In genomic region chr1:23531695-23532094, GRCh38 we compare ENCODE assay signal across 8 cellular contexts. TPM values are rescaled to one million over a fixed set of nuclear protein-coding genes. Genes with fewer than 3 reads are reported as not detected.
A peak's percentile ranks its signal among the peaks of the same experiment; 100 is the strongest.
DNase-seq lines count a peak whose midpoint lies in the region; ATAC-seq, FAIRE-seq and TF ChIP-seq lines count a peak whose summit lies in the region.

No MANE protein-coding gene starts in this region.

- no peak for DNase-seq in activated T-cell treated with anti-CD3 and anti-CD28 coated beads, Interleukin-2, amount 50 U/mL, for 72 hours
- DNase-seq in activated T-cell treated with anti-CD3 and anti-CD28 coated beads for 4 hours (no peak), kidney (no peak), thoracic aorta (ENCODE audit: low spot score) (no peak), HuH-7.5 (ENCODE audit: low spot score) (no peak), NCI-H1694 (lab: John Stamatoyannopoulos, UW) (no peak)
- DNase-seq in activated CD4-positive, alpha-beta memory T cell treated with anti-CD3 and anti-CD28 coated beads, Interleukin-2, amount 10 ng/mL, durations not matched to agents 7 days and 5 days = no peak

- no peaks in the 10 kb centered on the region for H3K9me3 Mint-ChIP-seq in activated T-cell treated with anti-CD3 and anti-CD28 coated beads, Interleukin-2, amount 50 U/mL, for 72 hours
- H3K9me3 Mint-ChIP-seq in activated CD4-positive, alpha-beta memory T cell treated with anti-CD3 and anti-CD28 coated beads, Interleukin-2, amount 10 ng/mL, durations not matched to agents 7 days and 5 days = no peaks in the 10 kb centered on the region

- no peaks in the 10 kb centered on the region for H3K27me3 ChIP-seq in thoracic aorta (replicated peaks; ENCODE audit: insufficient read depth)

- no peak for ATAC-seq in activated T-cell treated with anti-CD3 and anti-CD28 coated beads, Interleukin-2, amount 50 U/mL, for 72 hours (replicated peaks in 1 of 2)
- ATAC-seq in thoracic aorta (ENCODE audit: insufficient number of reproducible peaks, low FRiP score, low read depth) = no peak
- no peak for ATAC-seq in GM19351 (IDR thresholded peaks at IDR 0.05; ENCODE audit: unreplicated experiment)

- no peak overlapping the region for H3K27ac Mint-ChIP-seq in activated T-cell treated with anti-CD3 and anti-CD28 coated beads, Interleukin-2, amount 50 U/mL, for 72 hours
- H3K27ac Mint-ChIP-seq in activated CD4-positive, alpha-beta memory T cell treated with anti-CD3 and anti-CD28 coated beads, Interleukin-2, amount 10 ng/mL, durations not matched to agents 7 days and 5 days = peak overlapping the region; percentile 93

- TF ChIP-seq CTCF in kidney (IDR thresholded peaks at IDR 0.05; ENCODE audit: borderline replicate concordance, extremely low read depth, insufficient read depth) (no peak), thoracic aorta (IDR thresholded peaks at IDR 0.05) (peak; percentile 2)

- H3K4me1 ChIP-seq in kidney (ENCODE audit: control insufficient read depth in 1 of 2, insufficient read depth in 1 of 2, low read depth in 1 of 2, low read length in 2 of 2) (peaks cover 0 to 16% of the 10 kb centered on the region in 2 donors), thoracic aorta (ENCODE audit: control insufficient read depth in 1 of 2, low read depth in 2 of 2) (peaks cover 13 to 26% of the 10 kb centered on the region in 2 donors)

- H3K4me1 Mint-ChIP-seq in activated T-cell treated with anti-CD3 and anti-CD28 coated beads, Interleukin-2, amount 50 U/mL, for 72 hours (ENCODE audit: low read depth) = peaks cover 62% of the 10 kb centered on the region
- H3K4me1 Mint-ChIP-seq in activated CD4-positive, alpha-beta memory T cell treated with anti-CD3 and anti-CD28 coated beads, Interleukin-2, amount 10 ng/mL, durations not matched to agents 7 days and 5 days = peaks cover 64% of the 10 kb centered on the region

- H3K9me3 ChIP-seq in kidney (ENCODE audit: control insufficient read depth in 1 of 2, low read length in 2 of 2) (no peaks in the 10 kb centered on the region), thoracic aorta (no peaks in the 10 kb centered on the region)

- H3K4me3 Mint-ChIP-seq in activated T-cell treated with anti-CD3 and anti-CD28 coated beads, Interleukin-2, amount 50 U/mL, for 72 hours = peak overlapping the region; percentile 92 to 97
- H3K4me3 Mint-ChIP-seq in activated CD4-positive, alpha-beta memory T cell treated with anti-CD3 and anti-CD28 coated beads, Interleukin-2, amount 10 ng/mL, durations not matched to agents 7 days and 5 days = peak overlapping the region; percentile 95

- H3K36me3 ChIP-seq in kidney (ENCODE audit: control insufficient read depth in 1 of 2, insufficient read depth in 2 of 2, low read length in 2 of 2) = no peaks in the 10 kb centered on the region
- no peaks in the 10 kb centered on the region for H3K36me3 ChIP-seq in thoracic aorta

- FAIRE-seq in kidney (lab: Jason Lieb, UNC) = no peak

- CTCF ChIA-PET in activated CD4-positive, alpha-beta memory T cell treated with anti-CD3 and anti-CD28 coated beads, Interleukin-2, amount 10 ng/mL, durations not matched to agents 7 days and 5 days (lab: Charles Lee) = interaction anchor here (0.7 to 12.4 kb wide), 7 partner anchors 9 to 1343 kb away, joined by 3 to 192 read pairs (median 5); no protein-coding TSS in a partner anchor

- peaks cover 1% of the 10 kb centered on the region in 2 donors for H3K36me3 Mint-ChIP-seq in activated T-cell treated with anti-CD3 and anti-CD28 coated beads, Interleukin-2, amount 50 U/mL, for 72 hours (ENCODE audit: insufficient read depth in 2 of 2)
- H3K36me3 Mint-ChIP-seq in activated CD4-positive, alpha-beta memory T cell treated with anti-CD3 and anti-CD28 coated beads, Interleukin-2, amount 10 ng/mL, durations not matched to agents 7 days and 5 days (ENCODE audit: low read depth) = peaks cover 39% of the 10 kb centered on the region

- H3K27me3 Mint-ChIP-seq in activated T-cell treated with anti-CD3 and anti-CD28 coated beads, Interleukin-2, amount 50 U/mL, for 72 hours (ENCODE audit: low read depth) = peaks cover 6% of the 10 kb centered on the region
- H3K27me3 Mint-ChIP-seq in activated CD4-positive, alpha-beta memory T cell treated with anti-CD3 and anti-CD28 coated beads, Interleukin-2, amount 10 ng/mL, durations not matched to agents 7 days and 5 days = peaks cover 2% of the 10 kb centered on the region

- H3K4me3 ChIP-seq in kidney (ENCODE audit: low read length in 2 of 2) (peak overlapping the region; percentile 25 to 47), thoracic aorta (peak overlapping the region; percentile 76)

- POLR2A ChIA-PET in activated CD4-positive, alpha-beta memory T cell treated with anti-CD3 and anti-CD28 coated beads, Interleukin-2, amount 10 ng/mL, durations not matched to agents 7 days and 5 days (lab: Charles Lee) = interaction anchor here (0.9 to 15.2 kb wide), 17 partner anchors 9 to 191 kb away, joined by 3 to 121 read pairs (median 9); partner anchors contain the start of genes HNRNPR and ID3

- H3K27ac ChIP-seq in kidney (ENCODE audit: low read depth in 2 of 2, low read length in 2 of 2) (no peak overlapping the region), thoracic aorta (peak overlapping the region in 1 of 2 donors; percentile 41)

- H3K9ac ChIP-seq in kidney (ENCODE audit: low read length in 2 of 2) = no peak overlapping the region

- intact Hi-C loops in kidney (cut with DNase I) = no loop called here

RNA-seq across cellular contexts. Expression of gene E2F2, which starts 0.7 kb away (rescaled TPM):
- total RNA-seq in activated T-cell treated with anti-CD3 and anti-CD28 coated beads, Interleukin-2, amount 50 U/mL, for 72 hours = 10 to 100 TPM; 19.9 to 24.7 TPM
- total RNA-seq in activated CD4-positive, alpha-beta memory T cell treated with anti-CD3 and anti-CD28 coated beads, Interleukin-2, amount 10 ng/mL, durations not matched to agents 7 days and 5 days = 10 to 100 TPM; 93.4 to 98.9 TPM
- total RNA-seq in kidney = 0.50 TPM
- not detected for polyA plus RNA-seq in kidney (ENCODE audit: insufficient read depth, low read depth, low replicate concordance)
- total RNA-seq in thoracic aorta = under 1 TPM; 0.14 to 0.35 TPM

RNA-seq across cellular contexts. Expression of gene ID3, which starts 27.6 kb away (rescaled TPM):
- 10 to 100 TPM; 32.3 to 37.2 TPM for total RNA-seq in activated T-cell treated with anti-CD3 and anti-CD28 coated beads, Interleukin-2, amount 50 U/mL, for 72 hours
- 10 to 100 TPM; 14.7 to 14.8 TPM for total RNA-seq in activated CD4-positive, alpha-beta memory T cell treated with anti-CD3 and anti-CD28 coated beads, Interleukin-2, amount 10 ng/mL, durations not matched to agents 7 days and 5 days
- total RNA-seq in kidney (97.8 TPM), thoracic aorta (100 to 1,000 TPM; 309 to 692 TPM)
- 157 TPM for polyA plus RNA-seq in kidney (ENCODE audit: insufficient read depth, low read depth, low replicate concordance)

RNA-seq across cellular contexts. Expression of gene ASAP3, which starts 47.7 kb away (rescaled TPM):
- 1 to 10 TPM in 1 of 2 donors, under 1 TPM in 1; 0.51 to 1.0 TPM for total RNA-seq in activated T-cell treated with anti-CD3 and anti-CD28 coated beads, Interleukin-2, amount 50 U/mL, for 72 hours
- under 1 TPM; 0.43 to 0.63 TPM for total RNA-seq in activated CD4-positive, alpha-beta memory T cell treated with anti-CD3 and anti-CD28 coated beads, Interleukin-2, amount 10 ng/mL, durations not matched to agents 7 days and 5 days
- total RNA-seq in kidney = 37.8 TPM
- polyA plus RNA-seq in kidney (ENCODE audit: insufficient read depth, low read depth, low replicate concordance) = 29.9 TPM
- total RNA-seq in thoracic aorta = 10 to 100 TPM; 28.2 to 50.4 TPM

Comparison
In these comparisons a context has a peak if more than half of its experiments do, and no peak if none do; other contexts are left out.
1. RNA of gene E2F2, which starts 0.7 kb away (total RNA-seq): 93.4 to 98.9 TPM in activated CD4-positive, alpha-beta memory T cell treated with anti-CD3 and anti-CD28 coated beads, Interleukin-2, amount 10 ng/mL, durations not matched to agents 7 days and 5 days and 19.9 to 24.7 TPM in activated T-cell treated with anti-CD3 and anti-CD28 coated beads, Interleukin-2, amount 50 U/mL, for 72 hours; 0.50 TPM in kidney (single experiment) and 0.14 to 0.35 TPM in thoracic aorta; every median in the first group is over 10 times any median in the second.
2. RNA of gene ASAP3, which starts 47.7 kb away (total RNA-seq): 28.2 to 50.4 TPM in thoracic aorta and 37.8 TPM in kidney (single experiment); 0.51 to 1.0 TPM in activated T-cell treated with anti-CD3 and anti-CD28 coated beads, Interleukin-2, amount 50 U/mL, for 72 hours and 0.43 to 0.63 TPM in activated CD4-positive, alpha-beta memory T cell treated with anti-CD3 and anti-CD28 coated beads, Interleukin-2, amount 10 ng/mL, durations not matched to agents 7 days and 5 days; every median in the first group is over 10 times any median in the second.